Comparison of ENCODE assay signal across 22 cellular contexts in the genomic region with DNA sequence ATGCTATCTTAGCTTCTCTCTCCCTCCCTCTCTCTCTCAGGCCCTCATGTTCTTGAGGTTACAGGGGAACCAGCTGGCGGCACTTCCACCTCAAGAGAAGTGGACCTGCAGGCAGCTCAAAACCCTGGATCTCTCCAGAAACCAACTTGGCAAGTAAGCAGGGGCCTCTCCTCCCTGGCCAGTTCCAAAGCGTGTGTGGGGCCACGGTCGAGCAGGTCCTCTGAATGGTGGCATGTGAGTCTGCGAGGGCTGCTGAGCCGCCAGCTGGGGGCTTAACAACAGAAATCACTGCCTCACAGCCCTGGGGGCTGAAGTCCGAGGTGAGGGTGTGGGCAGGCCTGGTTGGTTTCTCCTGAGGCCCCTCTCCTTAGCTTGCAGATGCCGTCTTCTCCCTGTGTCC.
DNase-seq lines count a peak whose midpoint lies in the region; ATAC-seq, FAIRE-seq and TF ChIP-seq lines count a peak whose summit lies in the region.
"Had no signal": no experiment of that assay in that cellular context is flagged by ENCODE, and none has a peak within 500 bp of the region (broad histone marks: within the 10 kb centered on the region; RNA-seq: fewer than 3 reads in every experiment).

No MANE protein-coding gene starts in this region.

- no peaks in the 10 kb centered on the region for H3K79me2 ChIP-seq in H9 (ENCODE audit: insufficient read depth, low read length)

- no peak overlapping the region for H4K8ac ChIP-seq in H9 (replicated peaks; ENCODE audit: insufficient read length, low read depth, low read length)

- H2AK5ac ChIP-seq in H9 (ENCODE audit: insufficient read length, low read length): no peak overlapping the region

- H3K4me1 ChIP-seq in H9 (ENCODE audit: insufficient read depth, low read length) (peaks cover 7% of the 10 kb centered on the region), kidney (ENCODE audit: control insufficient read depth in 1 of 2, insufficient read depth in 1 of 2, low read depth in 1 of 2, low read length in 2 of 2) (no peaks in the 10 kb centered on the region)

- H3K4me1 Mint-ChIP-seq in H9: peaks cover 28 to 29% of the 10 kb centered on the region in 2 experiments
- H3K4me1 Mint-ChIP-seq: central memory CD8-positive, alpha-beta T cell had no signal

- H3K18ac ChIP-seq in H9 (ENCODE audit: insufficient read length, low read depth, low read length): no peak overlapping the region

- TF ChIP-seq CTCF in H9 (conservative IDR thresholded peaks at IDR 0.05) (no peak), kidney (IDR thresholded peaks at IDR 0.05; ENCODE audit: borderline replicate concordance, extremely low read depth, insufficient read depth) (no peak)

- H3K4ac ChIP-seq in H9 (ENCODE audit: low read depth, low read length): no peak overlapping the region

- DNase-seq in DMS79 (lab: John Stamatoyannopoulos, UW): peak; percentile 82
- DNase-seq in H9: peak; percentile 33
- DNase-seq in kidney: peak; percentile 35
- DNase-seq in posterior vena cava (ENCODE audit: low spot score): peak; percentile 64
- no peak for DNase-seq in H4 (ENCODE audit: low spot score)
- DNase-seq in H7: no peak
- DNase-seq: activated CD4-positive, alpha-beta T cell treated with anti-CD3 and anti-CD28 coated beads, Interleukin-2, amount 50 U/mL, for 1 hour; activated naive CD4-positive, alpha-beta T cell; CD4-positive, alpha-beta memory T cell; DMS153; effector CD4-positive, alpha-beta T cell; erythroblast; foreskin melanocyte; GOT3; midbrain; NCI-H774; PC-9; T-helper 2 cell had no signal

- H3K4me3 Mint-ChIP-seq in H9: no peak overlapping the region
- H3K4me3 Mint-ChIP-seq: CD4-positive, alpha-beta memory T cell; central memory CD8-positive, alpha-beta T cell had no signal

- peaks cover 0 to 6% (median 0%) of the 10 kb centered on the region in 3 experiments; a peak in 2 of 7 replicates for H3K36me3 Mint-ChIP-seq in H9 (ENCODE audit: insufficient read depth in 1 of 3, low read depth in 3 of 3)
- H3K36me3 Mint-ChIP-seq: CD4-positive, alpha-beta memory T cell had no signal

- no peak overlapping the region for H2AFZ ChIP-seq in H9 (ENCODE audit: low read length)
- H2AFZ ChIP-seq: PC-9 had no signal

- H3K36me3 ChIP-seq in kidney (ENCODE audit: control insufficient read depth in 1 of 2, insufficient read depth in 2 of 2, low read length in 2 of 2) (no peaks in the 10 kb centered on the region), H7 (replicated peaks; ENCODE audit: control insufficient read depth, insufficient read depth, low read length) (no peaks in the 10 kb centered on the region)
- H3K36me3 ChIP-seq: thoracic aorta had no signal

- H3K14ac ChIP-seq in H9 (ENCODE audit: insufficient read depth, low read length): no peak overlapping the region

- peaks cover 2% of the 10 kb centered on the region for H4K20me1 ChIP-seq in H9 (ENCODE audit: control insufficient read depth, insufficient read depth, insufficient read length)

- H2BK20ac ChIP-seq in H9 (ENCODE audit: low read depth, low read length, poor library complexity, severe bottlenecking): no peak overlapping the region

- H2BK12ac ChIP-seq in H9 (ENCODE audit: insufficient read length, low read depth, low read length): no peak overlapping the region

- H4K91ac ChIP-seq in H9 (ENCODE audit: insufficient read length, low read depth, low read length): no peak overlapping the region

- no peak overlapping the region for H3K56ac ChIP-seq in H9 (ENCODE audit: insufficient read length, low read depth, low read length)

- no peak overlapping the region for H3K4me2 ChIP-seq in H9 (ENCODE audit: insufficient read depth, insufficient read length, low read length)
- H3K4me2 ChIP-seq: PC-9 had no signal

- H2BK5ac ChIP-seq in H9 (ENCODE audit: insufficient read length, low read length): no peak overlapping the region

- H4K5ac ChIP-seq in H9 (ENCODE audit: insufficient read length, low read depth, low read length): no peak overlapping the region

- no peak overlapping the region for H3T11ph ChIP-seq in H9 (ENCODE audit: low read length)

- H3K9ac ChIP-seq in H9 (ENCODE audit: extremely low read depth, insufficient read length, low read length) (no peak overlapping the region), kidney (ENCODE audit: low read length in 2 of 2) (no peak overlapping the region)

- H3K9me3 ChIP-seq in H9 (ENCODE audit: control insufficient read depth, low read depth, low read length) (no peaks in the 10 kb centered on the region), kidney (ENCODE audit: control insufficient read depth in 1 of 2, low read length in 2 of 2) (no peaks in the 10 kb centered on the region)
- H3K9me3 ChIP-seq: thoracic aorta had no signal

- H3K4me3 ChIP-seq in kidney (ENCODE audit: low read length in 2 of 2) (no peak overlapping the region), H7 (ENCODE audit: insufficient read depth, low read depth, low read length) (no peak overlapping the region)
- H3K4me3 ChIP-seq: PC-9, thoracic aorta had no signal

- WGBS in H9 (ENCODE audit: extremely low coverage, insufficient read length, low lambda C conversion rate): no CpG with 5 or more reads among the region's 8 CpGs

- no peaks in the 10 kb centered on the region for H3K27me3 ChIP-seq in H9 (ENCODE audit: insufficient read depth, low read length)
- H3K27me3 ChIP-seq in H7 (ENCODE audit: control insufficient read depth, insufficient read depth, low read length): no peaks in the 10 kb centered on the region

- no peaks in the 10 kb centered on the region for H3K23me2 ChIP-seq in H9 (ENCODE audit: insufficient read length, low read depth, low read length, poor library complexity, severe bottlenecking)

- H3K27ac ChIP-seq in H9 (ENCODE audit: insufficient read length, low read depth, low read length) (no peak overlapping the region), kidney (ENCODE audit: low read depth in 2 of 2, low read length in 2 of 2) (no peak overlapping the region)
- H3K27ac ChIP-seq: PC-9, thoracic aorta had no signal

- no peaks in the 10 kb centered on the region for H3K79me1 ChIP-seq in H9 (ENCODE audit: insufficient read depth, low read depth, low read length, poor library complexity, severe bottlenecking)

- H3K27me3 Mint-ChIP-seq in H9 (ENCODE audit: low read depth): peaks cover 3% of the 10 kb centered on the region

- no peak overlapping the region for H2BK15ac ChIP-seq in H9 (ENCODE audit: low read depth, low read length)

- no peak overlapping the region for H2BK120ac ChIP-seq in H9 (ENCODE audit: low read depth, low read length, poor library complexity, severe bottlenecking)

- no peak overlapping the region for H3K23ac ChIP-seq in H9 (ENCODE audit: insufficient read length, low read depth, low read length)

- FAIRE-seq in kidney (lab: Jason Lieb, UNC): no peak
- FAIRE-seq: HTR-8/SVneo had no signal

- intact Hi-C loops in kidney (cut with DNase I) (loop anchor here (5.0 kb wide), 1 partner anchor 243 kb away; no protein-coding TSS in a partner anchor), posterior vena cava (cut with DNase I) (loop anchor here in 1 of 2 donors (2.0 to 10.0 kb wide), 2 partner anchors 81 to 245 kb away; no protein-coding TSS in a partner anchor)

- H3K9me3 Mint-ChIP-seq in H9: peaks cover 0 to 7% of the 10 kb centered on the region in 2 experiments; a peak in 2 of 5 replicates
- H3K9me3 Mint-ChIP-seq: CD4-positive, alpha-beta memory T cell; central memory CD8-positive, alpha-beta T cell had no signal

- ATAC-seq in HG03469 (IDR thresholded peaks at IDR 0.05; ENCODE audit: unreplicated experiment): no peak

- H3K27ac Mint-ChIP-seq in H9: no peak overlapping the region
- H3K27ac Mint-ChIP-seq: CD4-positive, alpha-beta memory T cell had no signal

Comparison
In these comparisons a context has a peak if more than half of its experiments do, and no peak if none do; other contexts are left out.
1. DNase-seq: peak in DMS79 (single experiment), H9 (single experiment), kidney (single experiment) and posterior vena cava (single experiment); none in H4 (single experiment) and H7 (single experiment).